In the genomic region with DNA sequence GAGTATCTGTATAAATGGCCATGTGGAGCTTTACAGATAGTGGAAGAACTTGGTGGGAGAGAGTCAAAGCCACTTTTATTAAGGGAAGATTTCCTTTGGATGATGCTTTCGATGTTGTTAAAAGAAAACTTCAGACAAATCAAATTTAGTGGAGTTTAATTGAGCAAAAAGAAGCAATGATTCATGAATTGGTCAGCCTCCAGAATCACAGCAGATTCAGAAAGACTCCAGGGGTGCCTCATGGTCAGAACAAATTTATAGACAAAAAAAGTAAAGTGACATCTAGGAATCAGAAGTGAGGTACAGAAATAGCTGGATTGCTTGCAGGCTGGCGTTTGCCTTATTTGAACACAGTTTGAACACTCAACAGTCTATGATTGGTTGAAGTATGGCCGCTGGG, we compare ENCODE assay signal across 27 cellular contexts. TPM values are rescaled to one million over a fixed set of nuclear protein-coding genes. Genes with fewer than 3 reads are reported as not detected.
"Had no signal": no experiment of that assay in that cellular context is flagged by ENCODE, and none has a peak within 500 bp of the region (broad histone marks: within the 10 kb centered on the region; RNA-seq: fewer than 3 reads in every experiment).

No MANE protein-coding gene starts in this region.

- H3K9me3 ChIP-seq: heart left ventricle, spleen, stomach had no signal

- H3K4me3 ChIP-seq: coronary artery, heart left ventricle, lung, spleen, stomach had no signal

- H3K36me3 ChIP-seq: heart left ventricle, spleen, stomach had no signal

- H3K27ac ChIP-seq: coronary artery, heart left ventricle, spleen, stomach had no signal

- DNase-seq: effector CD4-positive, alpha-beta T cell; heart left ventricle; hippocampal formation; left colon; left ventricle myocardium superior; mesendoderm; naive B cell; posterior cingulate gyrus; spleen; stimulated activated CD4-positive, alpha-beta T cell treated with anti-CD3 and anti-CD28 coated beads, Interleukin-15, amount 100 ng/mL, for 24 hours; stimulated activated CD4-positive, alpha-beta T cell treated with anti-CD3 and anti-CD28 coated beads, Interleukin-1b, Interleukin-23, amount 100 ng/mL, for 48 hours; stimulated activated CD4-positive, alpha-beta T cell treated with anti-CD3 and anti-CD28 coated beads, Interleukin-4, amount 100 ng/mL, for 24 hours; stimulated activated naive B cell treated with anti-CD40 and anti-IgM and Interleukin-4, amounts not matched to agents 10 μg/mL and 1 μg/mL and 100 μg/mL, for 72 hours; stomach had no signal

RNA-seq across cellular contexts. Expression of a gene that starts 5.3 kb away (rescaled TPM):
- total RNA-seq: dermis microvascular lymphatic vessel endothelial cell, fibroblast of lung, frontal cortex, glomerular endothelial cell, kidney epithelial cell, left colon, lung, osteoblast, pulmonary artery endothelial cell, sciatic nerve, skeletal muscle tissue, spleen, stomach, urinary bladder had no signal
- polyA plus RNA-seq: esophagus, lung, spleen, stomach, urinary bladder had no signal
